In genomic region chr13:28548872-28549271, GRCh38 we compare ENCODE assay signal across 26 cellular contexts. TPM values are rescaled to one million over a fixed set of nuclear protein-coding genes. Genes with fewer than 3 reads are reported as not detected.
DNase-seq lines count a peak whose midpoint lies in the region; ATAC-seq and TF ChIP-seq lines count a peak whose summit lies in the region.
"Had no signal": no experiment of that assay in that cellular context is flagged by ENCODE, and none has a peak within 500 bp of the region (broad histone marks: within the 10 kb centered on the region; RNA-seq: fewer than 3 reads in every experiment).

No MANE protein-coding gene starts in this region.

- no TSS peak for BruUV-seq in Caco-2 (replicated peaks; lab: Mats Ljungman, UMichigan)

- H3K4me3 ChIP-seq in fibroblast of mammary gland (ENCODE audit: control insufficient read depth, low read depth, low read length) (no peak overlapping the region), Caco-2 (ENCODE audit: low read depth, low read length) (no peak overlapping the region)
- H3K4me3 ChIP-seq: esophagus squamous epithelium, left lung, pancreas had no signal

- intact Hi-C loops in Caco-2 (cut with micrococcal nuclease; ENCODE audit: unreplicated experiment), result loop anchor here (1.0 to 10.0 kb wide), 2 partner anchors 87 to 1594 kb away; no protein-coding TSS in a partner anchor

- H3K36me3 ChIP-seq in Caco-2 (ENCODE audit: control insufficient read depth, insufficient read depth, low read length), result no peaks in the 10 kb centered on the region
- H3K36me3 ChIP-seq: esophagus squamous epithelium, left lung, pancreas had no signal

- H3K27ac Mint-ChIP-seq in stimulated activated naive B cell treated with anti-CD40 and anti-IgM and Interleukin-4, amounts not matched to agents 10 μg/mL and 1 μg/mL and 100 μg/mL, for 72 hours, result peak overlapping the region; percentile 83
- no peak overlapping the region for H3K27ac Mint-ChIP-seq in activated naive CD4-positive, alpha-beta T cell treated with anti-CD3 and anti-CD28 coated beads, Interleukin-2, amount 50 U/mL, for 72 hours
- no peak overlapping the region for H3K27ac Mint-ChIP-seq in Caco-2 (ENCODE audit: unreplicated experiment)
- H3K27ac Mint-ChIP-seq: activated B cell treated with CpG ODN at 0.5 μM for 24 hours; activated CD8-positive, alpha-beta T cell treated with anti-CD3 and anti-CD28 coated beads for 36 hours; activated naive CD4-positive, alpha-beta T cell treated with anti-CD3 and anti-CD28 coated beads, Interleukin-2, amount 10 ng/mL, durations not matched to agents 7 days and 5 days; natural killer cell treated with Interleukin-12 subunit alpha and Interleukin-12 subunit beta and Interleukin-15 and Interleukin-18, amount 100 ng/mL, for 72 hours; type B pancreatic cell had no signal

- peaks cover 7 to 10% of the 10 kb centered on the region in 2 donors for H3K9me3 Mint-ChIP-seq in stimulated activated naive B cell treated with anti-CD40 and anti-IgM and Interleukin-4, amounts not matched to agents 10 μg/mL and 1 μg/mL and 100 μg/mL, for 72 hours
- H3K9me3 Mint-ChIP-seq in activated naive CD4-positive, alpha-beta T cell treated with anti-CD3 and anti-CD28 coated beads, Interleukin-2, amount 50 U/mL, for 72 hours, result peaks cover 6 to 21% of the 10 kb centered on the region in 2 donors
- peaks cover 22% of the 10 kb centered on the region for H3K9me3 Mint-ChIP-seq in Caco-2 (ENCODE audit: unreplicated experiment)
- H3K9me3 Mint-ChIP-seq: activated naive CD4-positive, alpha-beta T cell treated with anti-CD3 and anti-CD28 coated beads, Interleukin-2, amount 10 ng/mL, durations not matched to agents 7 days and 5 days; type B pancreatic cell had no signal

- in situ Hi-C loops in SK-MEL-5 (cut with HindIII; ENCODE audit: low pct_unique_long_range_greater_than_20kb, low sequenced_read_pairs), result no loop called here

- no peak overlapping the region for H3K4me3 Mint-ChIP-seq in stimulated activated naive B cell treated with anti-CD40 and anti-IgM and Interleukin-4, amounts not matched to agents 10 μg/mL and 1 μg/mL and 100 μg/mL, for 72 hours
- H3K4me3 Mint-ChIP-seq in Caco-2 (ENCODE audit: unreplicated experiment), result no peak overlapping the region
- H3K4me3 Mint-ChIP-seq: activated B cell treated with CpG ODN at 0.5 μM for 24 hours; activated CD8-positive, alpha-beta T cell treated with anti-CD3 and anti-CD28 coated beads for 36 hours; activated naive CD4-positive, alpha-beta T cell treated with anti-CD3 and anti-CD28 coated beads, Interleukin-2, amount 10 ng/mL, durations not matched to agents 7 days and 5 days; natural killer cell treated with Interleukin-12 subunit alpha and Interleukin-12 subunit beta and Interleukin-15 and Interleukin-18, amount 100 ng/mL, for 72 hours; type B pancreatic cell had no signal

- H3K27me3 ChIP-seq in Caco-2 (replicated peaks; ENCODE audit: control insufficient read depth, insufficient read depth, low read length), result no peaks in the 10 kb centered on the region
- H3K27me3 ChIP-seq: left lung had no signal

- CTCF ChIA-PET in Caco-2 (lab: Charles Lee), result interaction anchor here (1.0 kb wide), 2 partner anchors 20 to 130 kb away, joined by 3 read pairs; no protein-coding TSS in a partner anchor

- peaks cover 11 to 12% of the 10 kb centered on the region in 2 donors for H3K4me1 Mint-ChIP-seq in stimulated activated naive B cell treated with anti-CD40 and anti-IgM and Interleukin-4, amounts not matched to agents 10 μg/mL and 1 μg/mL and 100 μg/mL, for 72 hours
- peaks cover 62% of the 10 kb centered on the region for H3K4me1 Mint-ChIP-seq in Caco-2 (ENCODE audit: low read depth, unreplicated experiment)
- H3K4me1 Mint-ChIP-seq: activated B cell treated with CpG ODN at 0.5 μM for 24 hours; activated naive CD4-positive, alpha-beta T cell treated with anti-CD3 and anti-CD28 coated beads, Interleukin-2, amount 10 ng/mL, durations not matched to agents 7 days and 5 days had no signal

- peak; percentile 41 for DNase-seq in DMS53 (lab: John Stamatoyannopoulos, UW)
- DNase-seq in DMS53 treated with DMSO at 0.1 percent for 48 hours (lab: John Stamatoyannopoulos, UW; ENCODE audit: unreplicated experiment), result no peak
- peak; percentile 36 for DNase-seq in SK-MEL-5 (ENCODE audit: low read depth, low spot score)
- no peak for DNase-seq in fibroblast of mammary gland (ENCODE audit: low read depth)
- no peak for DNase-seq in stimulated activated naive B cell treated with anti-CD40 and anti-IgM and Interleukin-4, amounts not matched to agents 10 μg/mL and 1 μg/mL and 100 μg/mL, for 72 hours
- DNase-seq in activated naive CD4-positive, alpha-beta T cell treated with anti-CD3 and anti-CD28 coated beads, Interleukin-2, amount 50 U/mL, for 72 hours (ENCODE audit: low spot score in 2 of 2), result no peak
- no peak for DNase-seq in Caco-2
- DNase-seq in cerebellar nuclear complex (lab: John Stamatoyannopoulos, UW), result no peak
- DNase-seq: 8988T; activated B cell treated with CpG ODN at 0.5 μM for 24 hours; activated CD8-positive, alpha-beta T cell treated with anti-CD3 and anti-CD28 coated beads for 36 hours; activated naive CD4-positive, alpha-beta T cell treated with anti-CD3 and anti-CD28 coated beads, Interleukin-2, amount 10 ng/mL, durations not matched to agents 7 days and 5 days; activated T-cell treated with anti-CD3 and anti-CD28 coated beads, Interleukin-2, amount 50 U/mL, for 1 hour; C1 segment of cervical spinal cord; effector memory CD4-positive, alpha-beta T cell; esophagus squamous epithelium; GF-D8; left lung; NCI-H1694; NCI-H2227 treated with DMSO at 0.1 percent for 48 hours; pancreas; right cardiac atrium; T-helper 9 cell had no signal

- peaks cover 7 to 24% of the 10 kb centered on the region in 2 donors for H3K27me3 Mint-ChIP-seq in stimulated activated naive B cell treated with anti-CD40 and anti-IgM and Interleukin-4, amounts not matched to agents 10 μg/mL and 1 μg/mL and 100 μg/mL, for 72 hours
- no peaks in the 10 kb centered on the region for H3K27me3 Mint-ChIP-seq in Caco-2 (ENCODE audit: insufficient read depth, unreplicated experiment)

- TF ChIP-seq CTCF in fibroblast of mammary gland (conservative IDR thresholded peaks at IDR 0.05; ENCODE audit: control insufficient read depth, insufficient read depth, low read depth, low read length), result peak; percentile 19
- TF ChIP-seq CTCF in Caco-2 (IDR thresholded peaks at IDR 0.05; ENCODE audit: insufficient read depth in 1 of 2, low read depth in 1 of 2, low read length in 1 of 2, severe bottlenecking in 1 of 2, unreplicated experiment in 1 of 2), result no peak

- ATAC-seq in stimulated activated naive B cell treated with anti-CD40 and anti-IgM and Interleukin-4, amounts not matched to agents 10 μg/mL and 1 μg/mL and 100 μg/mL, for 72 hours (replicated peaks), result no peak
- ATAC-seq in activated naive CD4-positive, alpha-beta T cell treated with anti-CD3 and anti-CD28 coated beads, Interleukin-2, amount 50 U/mL, for 72 hours, result no peak
- ATAC-seq: activated CD8-positive, alpha-beta T cell treated with anti-CD3 and anti-CD28 coated beads for 36 hours; left lung; natural killer cell treated with Interleukin-12 subunit alpha and Interleukin-12 subunit beta and Interleukin-15 and Interleukin-18, amount 100 ng/mL, for 72 hours; pancreas; right cardiac atrium had no signal

- peaks cover 24% of the 10 kb centered on the region for H3K4me1 ChIP-seq in Caco-2
- H3K4me1 ChIP-seq: esophagus squamous epithelium, left lung, pancreas had no signal

- peaks cover 4 to 13% of the 10 kb centered on the region in 2 donors for H3K36me3 Mint-ChIP-seq in stimulated activated naive B cell treated with anti-CD40 and anti-IgM and Interleukin-4, amounts not matched to agents 10 μg/mL and 1 μg/mL and 100 μg/mL, for 72 hours
- H3K36me3 Mint-ChIP-seq in activated naive CD4-positive, alpha-beta T cell treated with anti-CD3 and anti-CD28 coated beads, Interleukin-2, amount 50 U/mL, for 72 hours, result peaks cover 5 to 11% of the 10 kb centered on the region in 2 donors
- H3K36me3 Mint-ChIP-seq in Caco-2 (ENCODE audit: insufficient read depth, unreplicated experiment), result peaks cover 22% of the 10 kb centered on the region
- H3K36me3 Mint-ChIP-seq: activated naive CD4-positive, alpha-beta T cell treated with anti-CD3 and anti-CD28 coated beads, Interleukin-2, amount 10 ng/mL, durations not matched to agents 7 days and 5 days; type B pancreatic cell had no signal

- POLR2A ChIA-PET in Caco-2 (lab: Charles Lee), result interaction anchor here (0.6 kb wide), 1 partner anchor 20 kb away, joined by 4 read pairs; no protein-coding TSS in a partner anchor

- H3K9me3 ChIP-seq in Caco-2, result peaks cover 11% of the 10 kb centered on the region
- H3K9me3 ChIP-seq: esophagus squamous epithelium, pancreas had no signal

RNA-seq across cellular contexts. Expression of gene FLT1, which starts 53.9 kb away (rescaled TPM):
- 0.03 and 0.18 TPM in 2 replicates for total RNA-seq in SK-MEL-5 (2014; rRNA removed; shearing (Covaris generic))
- polyA plus RNA-seq in SK-MEL-5 (2015; cell fraction: cytosol; rRNA removed), result 0.05 and 0.26 TPM in 2 replicates
- 0.11 TPM in 1 of 2 replicates, not detected in the other for polyA plus RNA-seq in SK-MEL-5 (2015; cell fraction: nucleus; rRNA removed)
- 10 to 100 TPM in 1 of 2 donors, 1 to 10 TPM in 1; 4.0 to 25.5 TPM for total RNA-seq in activated naive CD4-positive, alpha-beta T cell treated with anti-CD3 and anti-CD28 coated beads, Interleukin-2, amount 50 U/mL, for 72 hours
- 0.66 and 0.93 TPM in 2 replicates for total RNA-seq in Caco-2 (2022)
- total RNA-seq: HT-29 had no signal

Comparison
In these comparisons a context has a peak if more than half of its experiments do, and no peak if none do; other contexts are left out.
1. DNase-seq: peak in DMS53 (single experiment) and SK-MEL-5 (single experiment); none in DMS53 treated with DMSO at 0.1 percent for 48 hours (single experiment), fibroblast of mammary gland (single experiment), stimulated activated naive B cell treated with anti-CD40 and anti-IgM and Interleukin-4, amounts not matched to agents 10 μg/mL and 1 μg/mL and 100 μg/mL, for 72 hours (single experiment), activated naive CD4-positive, alpha-beta T cell treated with anti-CD3 and anti-CD28 coated beads, Interleukin-2, amount 50 U/mL, for 72 hours (0 of 2), Caco-2 (0 of 2) and cerebellar nuclear complex (0 of 2).